ENCODE assay signal across 2 cellular contexts in genomic region chr17:58911741-58912343, GRCh38.
A peak's percentile ranks its signal among the peaks of the same experiment; 100 is the strongest.
TF ChIP-seq lines count a peak whose summit lies in the region.

No MANE protein-coding gene starts in this region.

TF ChIP-seq in A549, 52 proteins besides CTCF, POLR2A, EP300 and RAD21 (continued from another document):
- TF ChIP-seq CEBPB (IDR thresholded peaks at IDR 0.05) (no peak), HEYL (CRISPR knock-in tag; IDR thresholded peaks at IDR 0.05) (no peak), JUNB (IDR thresholded peaks at IDR 0.05) (no peak), MYC (IDR thresholded peaks at IDR 0.05; ENCODE audit: borderline replicate concordance, low read length) (no peak), HDAC2 (IDR thresholded peaks at IDR 0.05) (no peak), PBX3 (IDR thresholded peaks at IDR 0.05) (no peak), MAZ (IDR thresholded peaks at IDR 0.05; ENCODE audit: borderline replicate concordance, low read depth, low read length) (no peak)
TF ChIP-seq in A549: peak in this region for 0.

TF ChIP-seq in K562, 482 proteins besides CTCF, POLR2A, EP300 and RAD21 (continued from another document):
- peak in 1 of 3 experiments; percentile 16; a peak in 1 of 6 replicates for TF ChIP-seq ZBTB11 (CRISPR knock-in tag; IDR thresholded peaks at IDR 0.05)
- 0 out of 4 replicates have a peak, but pooled peaks of 1 of the 2 experiments have one; percentile 15 for TF ChIP-seq TRIM24 (IDR thresholded peaks at IDR 0.05)
- TF ChIP-seq FOS (IDR thresholded peaks at IDR 0.05; ENCODE audit: extremely low read depth, insufficient read length): no peak
- TF ChIP-seq IRF1 (CRISPR knock-in tag; IDR thresholded peaks at IDR 0.05; ENCODE audit: borderline replicate concordance): no peak
- TF ChIP-seq PREB (CRISPR knock-in tag; IDR thresholded peaks at IDR 0.05): no peak
- TF ChIP-seq ETV6 (IDR thresholded peaks at IDR 0.05; ENCODE audit: borderline replicate concordance in 1 of 2, low read depth in 2 of 2, low read length in 1 of 2): no peak
- TF ChIP-seq ETV6 (CRISPR knock-in tag; IDR thresholded peaks at IDR 0.05; ENCODE audit: borderline replicate concordance): no peak
- no peak for TF ChIP-seq NCOA1 (IDR thresholded peaks at IDR 0.05; ENCODE audit: low read depth)
- TF ChIP-seq ZNF280A (IDR thresholded peaks at IDR 0.05; ENCODE audit: low read depth, partially characterized antibody): peak; percentile 89
- no peak for TF ChIP-seq DLX4 (CRISPR knock-in tag; IDR thresholded peaks at IDR 0.05)
- TF ChIP-seq CBX5 (IDR thresholded peaks at IDR 0.05; ENCODE audit: borderline replicate concordance, low read depth): peak; percentile 97
- TF ChIP-seq ZNF174 (CRISPR knock-in tag; IDR thresholded peaks at IDR 0.05): no peak
